Comparison of ENCODE assay signal across 1 cellular context in the genomic region with DNA sequence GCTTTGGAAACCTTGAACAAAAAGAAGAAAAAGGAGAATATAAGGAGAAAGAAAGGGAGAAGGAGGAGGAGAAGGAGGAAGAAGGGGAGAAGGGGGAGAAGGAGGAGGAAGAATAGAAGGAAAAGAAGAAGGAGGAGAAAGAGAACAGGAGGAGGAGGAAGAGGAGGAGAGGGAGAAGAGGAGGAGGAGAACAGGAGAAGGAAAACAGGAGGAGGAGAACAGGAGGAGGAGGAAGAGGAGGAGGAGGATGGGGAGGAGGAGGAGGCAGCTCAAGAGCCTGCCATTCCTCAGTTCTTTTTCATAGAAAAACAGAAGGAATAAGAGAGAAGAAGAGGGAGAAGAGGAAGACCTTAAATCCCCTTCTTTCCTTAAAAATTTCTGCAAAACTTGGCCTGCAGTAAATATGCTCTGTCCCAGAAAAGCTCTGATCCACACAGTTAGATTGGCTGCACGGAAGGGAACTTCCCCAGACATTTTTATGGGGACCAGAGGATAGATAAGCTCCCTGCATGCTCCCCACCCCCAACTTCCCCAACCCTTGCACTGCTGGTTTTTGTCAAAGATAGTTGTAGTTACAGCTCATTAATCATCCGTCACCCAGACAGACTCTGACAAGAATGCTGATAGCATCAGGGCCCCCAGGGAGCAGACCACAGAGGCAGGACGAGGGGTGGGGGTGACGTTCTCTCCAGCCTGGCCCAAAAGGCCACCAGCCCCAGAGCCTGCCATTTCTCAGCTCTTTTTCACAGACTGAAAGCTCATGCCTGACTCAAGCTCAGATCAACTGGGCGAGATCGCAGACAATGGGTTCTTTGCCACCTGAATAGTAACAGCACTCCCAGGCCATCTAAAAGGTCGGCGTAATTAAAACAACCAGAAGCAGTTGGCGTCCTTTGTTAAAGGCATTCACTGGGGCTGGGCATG.
TF ChIP-seq lines count a peak whose summit lies in the region.

No MANE protein-coding gene starts in this region.

TF ChIP-seq in GM12878, 131 proteins besides CTCF, POLR2A, EP300 and RAD21 (continued from another document):
- TF ChIP-seq PBX3 (IDR thresholded peaks at IDR 0.05; ENCODE audit: insufficient replicate concordance, low read depth, low read length), result peak; percentile 34
- TF ChIP-seq, protein P1, sequence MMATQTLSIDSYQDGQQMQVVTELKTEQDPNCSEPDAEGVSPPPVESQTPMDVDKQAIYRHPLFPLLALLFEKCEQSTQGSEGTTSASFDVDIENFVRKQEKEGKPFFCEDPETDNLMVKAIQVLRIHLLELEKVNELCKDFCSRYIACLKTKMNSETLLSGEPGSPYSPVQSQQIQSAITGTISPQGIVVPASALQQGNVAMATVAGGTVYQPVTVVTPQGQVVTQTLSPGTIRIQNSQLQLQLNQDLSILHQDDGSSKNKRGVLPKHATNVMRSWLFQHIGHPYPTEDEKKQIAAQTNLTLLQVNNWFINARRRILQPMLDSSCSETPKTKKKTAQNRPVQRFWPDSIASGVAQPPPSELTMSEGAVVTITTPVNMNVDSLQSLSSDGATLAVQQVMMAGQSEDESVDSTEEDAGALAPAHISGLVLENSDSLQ (IDR thresholded peaks at IDR 0.05), result peak; percentile 64
TF ChIP-seq in GM12878: peak in this region for 2.
